Comparison of ENCODE assay signal across 12 cellular contexts in the genomic region with DNA sequence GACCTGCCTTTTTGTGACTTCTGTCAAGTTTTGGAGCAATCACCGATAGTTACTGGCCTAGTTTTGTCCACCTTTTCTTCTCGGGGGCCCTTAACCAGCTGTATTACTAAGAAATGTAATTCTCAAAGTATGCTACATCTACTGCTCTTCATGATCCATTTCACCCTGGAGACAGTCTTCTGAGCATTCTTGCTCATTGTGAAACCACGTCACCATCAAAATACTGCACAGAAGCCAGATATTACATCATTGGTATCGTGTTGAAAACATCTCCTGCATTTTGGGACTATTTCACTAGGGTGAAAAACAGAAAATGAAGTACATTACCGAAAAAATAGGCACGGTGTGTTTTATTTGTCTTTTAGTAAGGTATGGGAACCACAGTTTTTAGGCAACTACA. TPM values are rescaled to one million over a fixed set of nuclear protein-coding genes. Genes with fewer than 3 reads are reported as not detected.
DNase-seq lines count a peak whose midpoint lies in the region; ATAC-seq, FAIRE-seq and TF ChIP-seq lines count a peak whose summit lies in the region.
"Had no signal": no experiment of that assay in that cellular context is flagged by ENCODE, and none has a peak within 500 bp of the region (broad histone marks: within the 10 kb centered on the region; RNA-seq: fewer than 3 reads in every experiment).

No MANE protein-coding gene starts in this region.

- H3K4me1 ChIP-seq in GM12878 (ENCODE audit: control insufficient read depth, insufficient read depth, low read length): peaks cover 18% of the 10 kb centered on the region
- H3K4me1 ChIP-seq: BLaER1 treated with 17β-estradiol and CSF1 and Interleukin-3, amounts not matched to agents 10 nM and 100 nM had no signal

- TF ChIP-seq EP300 in GM12878 (IDR thresholded peaks at IDR 0.05; ENCODE audit: borderline replicate concordance in 1 of 2, control insufficient read depth in 1 of 2, low read depth in 2 of 2, low read length in 2 of 2): no peak

- CTCF ChIA-PET in GM12878 (lab: Yijun Ruan, JAX): interaction anchor here (2.2 kb wide), 1 partner anchor 10 kb away, joined by 10 read pairs; no protein-coding TSS in a partner anchor

- ATAC-seq in GM19372 (IDR thresholded peaks at IDR 0.05; ENCODE audit: low read depth, unreplicated experiment): peak; percentile 57
- ATAC-seq in HG03060 (IDR thresholded peaks at IDR 0.05; ENCODE audit: low read depth, unreplicated experiment): peak; percentile 79
- peak; percentile 96 for ATAC-seq in GM12878
- ATAC-seq: stimulated activated naive CD8-positive, alpha-beta T cell treated with anti-CD3 and anti-CD28 coated beads, Interleukin-15, amount 100 ng/mL, for 72 hours had no signal

- H3K79me2 ChIP-seq in GM12878 (ENCODE audit: control insufficient read depth, insufficient read depth, low read length): peaks cover 4% of the 10 kb centered on the region

- in situ Hi-C loops in GM12878 (cut with MboI): no loop called here

- H3K4me3 ChIP-seq in GM12878: no peak overlapping the region
- H3K4me3 ChIP-seq: BLaER1 treated with 17β-estradiol and CSF1 and Interleukin-3, amounts not matched to agents 10 nM and 100 nM; skin epidermis had no signal

- SMC1A ChIA-PET in GM12878 (lab: Charles Lee; ENCODE audit: uncharacterized antibody, unreplicated experiment): interaction anchor here (1.8 kb wide), 1 partner anchor 9 kb away, joined by 6 read pairs; no protein-coding TSS in a partner anchor

- no TSS peak for BruUV-seq in GM12878 (replicated peaks; lab: Mats Ljungman, UMichigan)

- peak overlapping the region; percentile 59 for H2AFZ ChIP-seq in GM12878 (ENCODE audit: control insufficient read depth, low read depth, low read length)

- H3K9ac ChIP-seq in GM12878 (ENCODE audit: control insufficient read depth, insufficient read depth, low read length): no peak overlapping the region
- H3K9ac ChIP-seq: BLaER1 treated with 17β-estradiol and CSF1 and Interleukin-3, amounts not matched to agents 10 nM and 100 nM had no signal

- H4K20me1 ChIP-seq in GM12878 (ENCODE audit: control insufficient read depth, insufficient read depth): no peaks in the 10 kb centered on the region
- H4K20me1 ChIP-seq: BLaER1 treated with 17β-estradiol and CSF1 and Interleukin-3, amounts not matched to agents 10 nM and 100 nM had no signal

- POLR2A ChIA-PET in GM12878 (lab: Charles Lee): interaction anchor here (0.5 kb wide), 1 partner anchor 222 kb away, joined by 4 read pairs; no protein-coding TSS in a partner anchor

- FAIRE-seq in GM12878 (lab: Jason Lieb, UNC): peak; percentile 83
- FAIRE-seq: endothelial cell of umbilical vein had no signal

- H3K4me2 ChIP-seq in GM12878 (ENCODE audit: control insufficient read depth, insufficient read depth): no peak overlapping the region
- H3K4me2 ChIP-seq: BLaER1 treated with 17β-estradiol and CSF1 and Interleukin-3, amounts not matched to agents 10 nM and 100 nM had no signal

- no peak for TF ChIP-seq RAD21 in GM12878 (IDR thresholded peaks at IDR 0.05; ENCODE audit: insufficient read depth, low read depth, low read length)

- WGBS in GM12878 (ENCODE audit: insufficient coverage, insufficient replicate concordance, low lambda C conversion rate, missing lambda C conversion rate): 0% methylated on average over 6 of the region's 6 CpGs

- H3K9me3 ChIP-seq in GM12878 (replicated peaks; ENCODE audit: control insufficient read depth, insufficient read depth, low read length): peaks cover 6% of the 10 kb centered on the region

- peak overlapping the region; percentile 60 for H3K27ac ChIP-seq in GM12878 (ENCODE audit: control insufficient read depth, insufficient read depth)
- H3K27ac ChIP-seq: BLaER1 treated with 17β-estradiol and CSF1 and Interleukin-3, amounts not matched to agents 10 nM and 100 nM; skin epidermis had no signal

- TF ChIP-seq POLR2A in GM12878 (IDR thresholded peaks at IDR 0.05; ENCODE audit: low read depth, low read length): no peak

- no peaks in the 10 kb centered on the region for H3K36me3 ChIP-seq in GM12878 (ENCODE audit: control insufficient read depth in 2 of 2, insufficient read depth in 2 of 2, low read length in 1 of 2)
- H3K36me3 ChIP-seq: BLaER1 treated with 17β-estradiol and CSF1 and Interleukin-3, amounts not matched to agents 10 nM and 100 nM had no signal

- no peak for TF ChIP-seq CTCF in GM12878 (IDR thresholded peaks at IDR 0.05 in 2 of 3, conservative IDR thresholded peaks at IDR 0.05 in 1 of 3; ENCODE audit: control insufficient read depth in 2 of 3, extremely low read depth in 1 of 3, insufficient read depth in 1 of 3, low read depth in 3 of 3, low read length in 3 of 3)

- RAD21 ChIA-PET in GM12878 (lab: Charles Lee; ENCODE audit: unreplicated experiment): no interaction called here

- DNase-seq in GM03348 (ENCODE audit: low spot score) (peak; percentile 69), GM12878 (ENCODE audit: low read depth, low spot score) (peak; percentile 28), germinal center (ENCODE audit: low spot score) (no peak), NCI-H345 treated with DMSO at 0.1 percent for 48 hours (lab: John Stamatoyannopoulos, UW; ENCODE audit: unreplicated experiment) (no peak), midbrain (lab: John Stamatoyannopoulos, UW) (no peak), hypothalamus (lab: John Stamatoyannopoulos, UW) (no peak)
- DNase-seq: stimulated activated naive CD8-positive, alpha-beta T cell treated with anti-CD3 and anti-CD28 coated beads, Interleukin-15, amount 100 ng/mL, for 72 hours had no signal

- intact Hi-C loops in GM12878 (cut with micrococcal nuclease; ENCODE audit: unreplicated experiment): no loop called here

- no peaks in the 10 kb centered on the region for H3K27me3 ChIP-seq in GM12878 (replicated peaks in 1 of 2; ENCODE audit: control insufficient read depth in 2 of 2, insufficient read depth in 2 of 2, low read length in 1 of 2)
- H3K27me3 ChIP-seq: BLaER1 treated with 17β-estradiol and CSF1 and Interleukin-3, amounts not matched to agents 10 nM and 100 nM had no signal

TF ChIP-seq in GM12878, 131 proteins besides CTCF, POLR2A, EP300 and RAD21:
- TF ChIP-seq NR2C1 (IDR thresholded peaks at IDR 0.05): no peak
- TF ChIP-seq, protein P1, sequence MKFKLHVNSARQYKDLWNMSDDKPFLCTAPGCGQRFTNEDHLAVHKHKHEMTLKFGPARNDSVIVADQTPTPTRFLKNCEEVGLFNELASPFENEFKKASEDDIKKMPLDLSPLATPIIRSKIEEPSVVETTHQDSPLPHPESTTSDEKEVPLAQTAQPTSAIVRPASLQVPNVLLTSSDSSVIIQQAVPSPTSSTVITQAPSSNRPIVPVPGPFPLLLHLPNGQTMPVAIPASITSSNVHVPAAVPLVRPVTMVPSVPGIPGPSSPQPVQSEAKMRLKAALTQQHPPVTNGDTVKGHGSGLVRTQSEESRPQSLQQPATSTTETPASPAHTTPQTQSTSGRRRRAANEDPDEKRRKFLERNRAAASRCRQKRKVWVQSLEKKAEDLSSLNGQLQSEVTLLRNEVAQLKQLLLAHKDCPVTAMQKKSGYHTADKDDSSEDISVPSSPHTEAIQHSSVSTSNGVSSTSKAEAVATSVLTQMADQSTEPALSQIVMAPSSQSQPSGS (IDR thresholded peaks at IDR 0.05; ENCODE audit: low read length): peak; percentile 87
- peak; percentile 36; the same call in 1 of the 2 replicates for TF ChIP-seq BCL11A (IDR thresholded peaks at IDR 0.05; ENCODE audit: low read depth, low read length)
- peak; percentile 91 for TF ChIP-seq CREM (IDR thresholded peaks at IDR 0.05; ENCODE audit: low read depth)
- peak; percentile 91 for TF ChIP-seq CREB1 (IDR thresholded peaks at IDR 0.05; ENCODE audit: low read depth)
- peak; percentile 62 for TF ChIP-seq RUNX3 (IDR thresholded peaks at IDR 0.05; ENCODE audit: low read length)
- TF ChIP-seq TCF12 (IDR thresholded peaks at IDR 0.05; ENCODE audit: low read depth, low read length): no peak
- TF ChIP-seq, protein P2, sequence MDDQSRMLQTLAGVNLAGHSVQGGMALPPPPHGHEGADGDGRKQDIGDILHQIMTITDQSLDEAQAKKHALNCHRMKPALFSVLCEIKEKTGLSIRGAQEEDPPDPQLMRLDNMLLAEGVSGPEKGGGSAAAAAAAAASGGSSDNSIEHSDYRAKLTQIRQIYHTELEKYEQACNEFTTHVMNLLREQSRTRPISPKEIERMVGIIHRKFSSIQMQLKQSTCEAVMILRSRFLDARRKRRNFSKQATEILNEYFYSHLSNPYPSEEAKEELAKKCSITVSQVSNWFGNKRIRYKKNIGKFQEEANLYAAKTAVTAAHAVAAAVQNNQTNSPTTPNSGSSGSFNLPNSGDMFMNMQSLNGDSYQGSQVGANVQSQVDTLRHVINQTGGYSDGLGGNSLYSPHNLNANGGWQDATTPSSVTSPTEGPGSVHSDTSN (IDR thresholded peaks at IDR 0.05; ENCODE audit: insufficient replicate concordance, low read depth, low read length): no peak
- TF ChIP-seq YY1 (IDR thresholded peaks at IDR 0.05; ENCODE audit: low read depth, low read length): 0 out of 2 replicates have a peak, but pooled peaks have one; percentile 15
- TF ChIP-seq TCF7 (IDR thresholded peaks at IDR 0.05; ENCODE audit: borderline replicate concordance): peak; percentile 23; the same call in 1 of the 2 replicates
- peak; percentile 28; the same call in 1 of the 2 replicates for TF ChIP-seq NFIC (IDR thresholded peaks at IDR 0.05; ENCODE audit: low read depth, low read length)
- TF ChIP-seq IRF4 (IDR thresholded peaks at IDR 0.05; ENCODE audit: low read depth, low read length): peak; percentile 57; the same call in 1 of the 2 replicates
- peak; percentile 64; the same call in 1 of the 2 replicates for TF ChIP-seq ATF7 (IDR thresholded peaks at IDR 0.05; ENCODE audit: low read depth)
- no peak for TF ChIP-seq SMAD5 (IDR thresholded peaks at IDR 0.05; ENCODE audit: low read depth)
- TF ChIP-seq JUNB (IDR thresholded peaks at IDR 0.05): peak; percentile 88

RNA-seq across cellular contexts. Expression of a gene that starts 11.7 kb away (rescaled TPM):
- total RNA-seq in GM12878 (2013; cell fraction: nucleolus; rRNA removed): 4.2 and 4.3 TPM in 2 replicates
- total RNA-seq in GM12878 (2014; rRNA removed) (2.8 and 4.8 TPM in 2 replicates), GM12878 (2014; rRNA removed; fragmentation: Illumina TruSeq; extraction: Trizol) (4.5 and 4.6 TPM in 2 replicates), GM12878 (2021) (1.9 and 3.3 TPM in 2 replicates)
- polyA plus RNA-seq in GM12878 (2011; ENCODE audit: low read depth): 6.9 TPM
- polyA plus RNA-seq in GM12878 (2011; rRNA removed) (1.0 TPM in 2 replicates), GM12878 (2014; fragmentation: Illumina TruSeq; extraction: Trizol) (5.9 and 6.6 TPM in 2 replicates), GM12878 (2014; fragmentation: Nextera tagmentation; extraction: Ambion mirVana) (1 to 10 TPM; 3.4 to 5.2 TPM), GM12878 (2014; rRNA removed) (2.7 and 3.6 TPM in 2 replicates), GM12878 (2016; fragmentation: Nextera tagmentation; extraction: Ambion mirVana) (1 to 10 TPM; 5.8 to 5.9 TPM)
- 0.85 and 1.2 TPM in 2 replicates for polyA plus RNA-seq in GM12878 (2011; cell fraction: cytosol; rRNA removed)
- 1.9 and 2.8 TPM in 2 replicates for polyA plus RNA-seq in GM12878 (2011; cell fraction: nucleus; rRNA removed)
- 5.0 and 11.3 TPM in 2 replicates for polyA plus RNA-seq in GM12878 (2012)
- 0.36 and 1.2 TPM in 2 replicates for polyA minus RNA-seq in GM12878 (2011; rRNA and poly(A)+ RNA removed)
- not detected in 2 replicates for polyA minus RNA-seq in GM12878 (2011; cell fraction: cytosol; rRNA and poly(A)+ RNA removed)
- 0.60 TPM in 1 of 2 replicates, not detected in the other for polyA minus RNA-seq in GM12878 (2011; cell fraction: nucleus; rRNA and poly(A)+ RNA removed)
- total RNA-seq: endothelial cell of umbilical vein had no signal
- polyA plus RNA-seq: endothelial cell of umbilical vein had no signal

Comparison
In these comparisons a context has a peak if more than half of its experiments do, and no peak if none do; other contexts are left out.
1. DNase-seq: peak in GM03348 (single experiment) and GM12878 (single experiment); none in germinal center (single experiment), NCI-H345 treated with DMSO at 0.1 percent for 48 hours (single experiment), midbrain (single experiment) and hypothalamus (0 of 51).
2. Peak in every context shown above with its lines, with median percentiles within 50 percentile points of each other: ATAC-seq.